Comparison of ENCODE assay signal across 18 cellular contexts in genomic region chr19:6030214-6030507, GRCh38. TPM values are rescaled to one million over a fixed set of nuclear protein-coding genes. Genes with fewer than 3 reads are reported as not detected.
DNase-seq lines count a peak whose midpoint lies in the region; TF ChIP-seq lines count a peak whose summit lies in the region.
"Had no signal": no experiment of that assay in that cellular context is flagged by ENCODE, and none has a peak within 500 bp of the region (broad histone marks: within the 10 kb centered on the region; RNA-seq: fewer than 3 reads in every experiment).

No MANE protein-coding gene starts in this region.

- no peaks in the 10 kb centered on the region for H3K27me3 Mint-ChIP-seq in type B pancreatic cell
- H3K27me3 Mint-ChIP-seq: activated CD8-positive, alpha-beta T cell treated with anti-CD3 and anti-CD28 coated beads for 36 hours had no signal

- no peak overlapping the region for H3K4me3 Mint-ChIP-seq in type B pancreatic cell
- H3K4me3 Mint-ChIP-seq: activated CD8-positive, alpha-beta T cell treated with anti-CD3 and anti-CD28 coated beads for 36 hours; activated naive CD4-positive, alpha-beta T cell treated with anti-CD3 and anti-CD28 coated beads for 36 hours had no signal

- peaks cover 8% of the 10 kb centered on the region for H3K9me3 Mint-ChIP-seq in type B pancreatic cell
- H3K9me3 Mint-ChIP-seq: activated CD8-positive, alpha-beta T cell treated with anti-CD3 and anti-CD28 coated beads for 36 hours; activated naive CD4-positive, alpha-beta T cell treated with anti-CD3 and anti-CD28 coated beads for 36 hours had no signal

- H3K4me1 Mint-ChIP-seq in type B pancreatic cell (ENCODE audit: unreplicated experiment), result no peaks in the 10 kb centered on the region

- TF ChIP-seq CTCF in fibroblast of the aortic adventitia (IDR thresholded peaks at IDR 0.05; ENCODE audit: insufficient read depth, low read length) (no peak), type B pancreatic cell (conservative IDR thresholded peaks at IDR 0.05) (no peak)

- H3K27ac Mint-ChIP-seq in type B pancreatic cell, result peak overlapping the region; percentile 48
- H3K27ac Mint-ChIP-seq: activated CD8-positive, alpha-beta T cell treated with anti-CD3 and anti-CD28 coated beads for 36 hours; activated naive CD4-positive, alpha-beta T cell treated with anti-CD3 and anti-CD28 coated beads for 36 hours had no signal

- no peak overlapping the region for H3K4me3 ChIP-seq in fibroblast of the aortic adventitia (ENCODE audit: low read depth, low read length)
- H3K4me3 ChIP-seq: pancreas, Peyer's patch, thoracic aorta had no signal

- DNase-seq in activated T-cell treated with anti-CD3 and anti-CD28 coated beads, Interleukin-2, amount 50 U/mL, for 48 hours, result peak; percentile 1 to 3
- DNase-seq in activated T-cell treated with anti-CD3 and anti-CD28 coated beads for 4 hours (no peak), RPMI7951 (ENCODE audit: low read depth) (peak; percentile 74), fibroblast of the aortic adventitia (ENCODE audit: low read depth) (peak; percentile 75), type B pancreatic cell (ENCODE audit: extremely low spot score, unreplicated experiment) (no peak), SW 1271 (lab: John Stamatoyannopoulos, UW) (no peak), SKM-1 (lab: John Stamatoyannopoulos, UW; ENCODE audit: unreplicated experiment) (no peak)
- no peak for DNase-seq in NK-92 treated with Interleukin-12 subunit alpha and Interleukin-12 subunit beta, amount 100 ng/mL, for 24 hours (lab: John Stamatoyannopoulos, UW)
- DNase-seq: ACHN; activated CD8-positive, alpha-beta T cell treated with anti-CD3 and anti-CD28 coated beads for 36 hours; activated naive CD4-positive, alpha-beta T cell treated with anti-CD3 and anti-CD28 coated beads for 36 hours; DMS 273 treated with DMSO at 0.1 percent for 48 hours; erythroblast; NCI-H1105 treated with DMSO at 0.1 percent for 48 hours; NCI-H510A; pancreas; Peyer's patch had no signal

- H3K36me3 Mint-ChIP-seq in type B pancreatic cell, result peaks cover 7% of the 10 kb centered on the region

RNA-seq across cellular contexts. Expression of gene RANBP3, which starts 52.2 kb away (rescaled TPM):
- total RNA-seq in RPMI7951 (2014; rRNA removed; shearing (Covaris generic)), result 54.9 and 62.6 TPM in 2 replicates
- total RNA-seq in fibroblast of the aortic adventitia (ENCODE audit: low replicate concordance), result 41.4 and 58.0 TPM in 2 replicates
- total RNA-seq in type B pancreatic cell (ENCODE audit: low replicate concordance), result 75.5 and 92.4 TPM in 2 replicates

Comparison
In these comparisons a context has a peak if more than half of its experiments do, and no peak if none do; other contexts are left out.
1. DNase-seq: peak in activated T-cell treated with anti-CD3 and anti-CD28 coated beads, Interleukin-2, amount 50 U/mL, for 48 hours (2 of 2), RPMI7951 (single experiment) and fibroblast of the aortic adventitia (single experiment); none in activated T-cell treated with anti-CD3 and anti-CD28 coated beads for 4 hours (single experiment), type B pancreatic cell (single experiment), SW 1271 (0 of 2), SKM-1 (single experiment) and NK-92 treated with Interleukin-12 subunit alpha and Interleukin-12 subunit beta, amount 100 ng/mL, for 24 hours (single experiment).